ENCODE assay signal across 1 cellular context in genomic region chr1:156727492-156727891, GRCh38.
TF ChIP-seq lines count a peak whose summit lies in the region.

No MANE protein-coding gene starts in this region.

TF ChIP-seq in K562, 482 proteins besides CTCF, POLR2A, EP300 and RAD21:
- TF ChIP-seq SPI1 (IDR thresholded peaks at IDR 0.05; ENCODE audit: borderline replicate concordance, low read depth, low read length): 0 out of 2 replicates have a peak, but pooled peaks have one; percentile 31
- no peak for TF ChIP-seq JUNB (CRISPR knock-in tag; conservative IDR thresholded peaks at IDR 0.05)
- no peak for TF ChIP-seq ESRRA (IDR thresholded peaks at IDR 0.05; ENCODE audit: borderline replicate concordance, low read depth)
- TF ChIP-seq RERE (CRISPR knock-in tag; IDR thresholded peaks at IDR 0.05; ENCODE audit: borderline replicate concordance): 0 out of 2 replicates have a peak, but pooled peaks have one; percentile 51
- TF ChIP-seq ZNF274 (IDR thresholded peaks at IDR 0.05; ENCODE audit: borderline replicate concordance, low read depth, low read length): no peak
- TF ChIP-seq TGIF2 (CRISPR knock-in tag; IDR thresholded peaks at IDR 0.05): 0 out of 2 replicates have a peak, but pooled peaks have one; percentile 12
